ENCODE assay signal across 1 cellular context in genomic region chr7:68364871-68365625, GRCh38.
TF ChIP-seq lines count a peak whose summit lies in the region.

No MANE protein-coding gene starts in this region.

TF ChIP-seq in SK-N-SH, 30 proteins besides CTCF, POLR2A, EP300 and RAD21 (continued from another document):
- TF ChIP-seq IRF3 (IDR thresholded peaks at IDR 0.05; ENCODE audit: low read depth, low read length) (no peak), FOXJ3 (CRISPR knock-in tag; IDR thresholded peaks at IDR 0.05) (peak; percentile 64; the same call in 1 of the 2 replicates), RXRA (IDR thresholded peaks at IDR 0.05; ENCODE audit: borderline replicate concordance, low read depth) (no peak), TAF1 (IDR thresholded peaks at IDR 0.05; ENCODE audit: borderline replicate concordance, low read depth, low read length) (no peak), MAX (IDR thresholded peaks at IDR 0.05; ENCODE audit: low read depth) (no peak), NFIC (IDR thresholded peaks at IDR 0.05; ENCODE audit: borderline replicate concordance) (no peak), SMC3 (IDR thresholded peaks at IDR 0.05; ENCODE audit: low read depth, low read length) (no peak), GATA2 (CRISPR knock-in tag; IDR thresholded peaks at IDR 0.05) (peak; percentile 79)
